In genomic region chr7:101916876-101917275, GRCh38 we compare ENCODE assay signal across 21 cellular contexts.
"Had no signal": no experiment of that assay in that cellular context is flagged by ENCODE, and none has a peak within 500 bp of the region (broad histone marks: within the 10 kb centered on the region; RNA-seq: fewer than 3 reads in every experiment).

No MANE protein-coding gene starts in this region.

- H3K4me3 Mint-ChIP-seq: activated CD4-positive, alpha-beta T cell treated with anti-CD3 and anti-CD28 coated beads, Interleukin-2, amount 10 ng/mL, durations not matched to agents 7 days and 5 days; activated CD8-positive, alpha-beta memory T cell treated with anti-CD3 and anti-CD28 coated beads, Interleukin-2, amount 10 ng/mL, durations not matched to agents 7 days and 5 days; activated CD8-positive, alpha-beta T cell treated with anti-CD3 and anti-CD28 coated beads for 36 hours; nephron; T-cell; T-helper 2 cell treated with Interferon-gamma antibody and Interleukin-4, amounts not matched to agents 5 μg/mL and 100 μg/mL, for 36 hours had no signal

- H3K4me3 ChIP-seq: ascending aorta, coronary artery, esophagus muscularis mucosa, thyroid gland had no signal

- DNase-seq: activated CD4-positive, alpha-beta T cell treated with anti-CD3 and anti-CD28 coated beads, Interleukin-2, amount 10 ng/mL, durations not matched to agents 7 days and 5 days; activated CD4-positive, CD25-positive, alpha-beta regulatory T cell treated with anti-CD3 and anti-CD28 coated beads, Interleukin-2, amount 50 U/mL, for 72 hours; activated CD8-positive, alpha-beta memory T cell treated with anti-CD3 and anti-CD28 coated beads, Interleukin-2, amount 10 ng/mL, durations not matched to agents 7 days and 5 days; activated CD8-positive, alpha-beta T cell treated with anti-CD3 and anti-CD28 coated beads for 36 hours; activated gamma-delta T cell; activated naive CD4-positive, alpha-beta T cell treated with anti-CD3 and anti-CD28 coated beads, Interleukin-2, amount 50 U/mL, for 16 hours; activated T-cell treated with anti-CD3 and anti-CD28 coated beads for 4 hours; hippocampal formation; mesenchymal stem cell; nucleus accumbens; stimulated activated CD4-positive, alpha-beta T cell treated with anti-CD3 and anti-CD28 coated beads, Interleukin-4, amount 100 ng/mL, for 4 hours; stimulated activated naive CD8-positive, alpha-beta T cell treated with anti-CD3 and anti-CD28 coated beads, Interleukin-15, Interleukin-2, amounts not matched to agents 100 U/mL and 50 U/mL, for 24 hours; T-cell; thyroid gland had no signal

- H3K27me3 ChIP-seq: ascending aorta, esophagus muscularis mucosa, thyroid gland had no signal

- H3K27me3 Mint-ChIP-seq: activated CD4-positive, alpha-beta T cell treated with anti-CD3 and anti-CD28 coated beads, Interleukin-2, amount 10 ng/mL, durations not matched to agents 7 days and 5 days; activated CD8-positive, alpha-beta memory T cell treated with anti-CD3 and anti-CD28 coated beads, Interleukin-2, amount 10 ng/mL, durations not matched to agents 7 days and 5 days; activated CD8-positive, alpha-beta T cell treated with anti-CD3 and anti-CD28 coated beads for 36 hours; T-cell had no signal

- H3K4me1 Mint-ChIP-seq: activated CD8-positive, alpha-beta memory T cell treated with anti-CD3 and anti-CD28 coated beads, Interleukin-2, amount 10 ng/mL, durations not matched to agents 7 days and 5 days had no signal

- H3K9me3 Mint-ChIP-seq: activated CD4-positive, alpha-beta T cell treated with anti-CD3 and anti-CD28 coated beads, Interleukin-2, amount 10 ng/mL, durations not matched to agents 7 days and 5 days; activated CD8-positive, alpha-beta T cell treated with anti-CD3 and anti-CD28 coated beads for 36 hours; nephron; T-cell; T-helper 2 cell treated with Interferon-gamma antibody and Interleukin-4, amounts not matched to agents 5 μg/mL and 100 μg/mL, for 36 hours had no signal

- H3K36me3 Mint-ChIP-seq: activated CD8-positive, alpha-beta memory T cell treated with anti-CD3 and anti-CD28 coated beads, Interleukin-2, amount 10 ng/mL, durations not matched to agents 7 days and 5 days had no signal

- FAIRE-seq: frontal cortex had no signal

- ATAC-seq: activated CD8-positive, alpha-beta memory T cell treated with anti-CD3 and anti-CD28 coated beads, Interleukin-2, amount 10 ng/mL, durations not matched to agents 7 days and 5 days; activated CD8-positive, alpha-beta T cell treated with anti-CD3 and anti-CD28 coated beads for 36 hours; stimulated activated naive CD8-positive, alpha-beta T cell treated with anti-CD3 and anti-CD28 coated beads, Interleukin-15, Interleukin-2, amounts not matched to agents 100 U/mL and 50 U/mL, for 24 hours; T-cell had no signal

- H3K27ac Mint-ChIP-seq: activated CD4-positive, alpha-beta T cell treated with anti-CD3 and anti-CD28 coated beads, Interleukin-2, amount 10 ng/mL, durations not matched to agents 7 days and 5 days; activated CD8-positive, alpha-beta memory T cell treated with anti-CD3 and anti-CD28 coated beads, Interleukin-2, amount 10 ng/mL, durations not matched to agents 7 days and 5 days; activated CD8-positive, alpha-beta T cell treated with anti-CD3 and anti-CD28 coated beads for 36 hours; nephron; T-cell; T-helper 2 cell treated with Interferon-gamma antibody and Interleukin-4, amounts not matched to agents 5 μg/mL and 100 μg/mL, for 36 hours had no signal

- H3K27ac ChIP-seq: ascending aorta, coronary artery, esophagus muscularis mucosa, thyroid gland, VCaP had no signal

- H3K9me3 ChIP-seq: ascending aorta, esophagus muscularis mucosa, thyroid gland had no signal
